Comparison of ENCODE assay signal across 10 cellular contexts in genomic region chr15:67914537-67915373, GRCh38.
DNase-seq lines count a peak whose midpoint lies in the region; ATAC-seq, FAIRE-seq and TF ChIP-seq lines count a peak whose summit lies in the region.
"Had no signal": no experiment of that assay in that cellular context is flagged by ENCODE, and none has a peak within 500 bp of the region (broad histone marks: within the 10 kb centered on the region; RNA-seq: fewer than 3 reads in every experiment).

No MANE protein-coding gene starts in this region.

- TF ChIP-seq CTCF in astrocyte of the spinal cord (IDR thresholded peaks at IDR 0.05; ENCODE audit: low read depth, low read length) (no peak), left lung (IDR thresholded peaks at IDR 0.05) (no peak), testis (IDR thresholded peaks at IDR 0.05) (no peak)

- TF ChIP-seq POLR2A in testis (IDR thresholded peaks at IDR 0.05), result no peak

- H3K4me1 Mint-ChIP-seq in activated T-helper 2 cell treated with anti-CD3 and anti-CD28 coated beads, Interferon-gamma antibody, Interleukin-2, Interleukin-4, amounts not matched to agents 10 μg/mL and 5 μg/mL and 100 μg/mL, durations not matched to agents 14 hours and 24 hours and 36 hours (ENCODE audit: low read depth), result no peaks in the 10 kb centered on the region

- intact Hi-C loops in left lung (cut with DNase I) (no loop called here), testis (cut with DNase I; ENCODE audit: low total_unique reads) (no loop called here)
- intact Hi-C loops in activated T-helper 2 cell treated with anti-CD3 and anti-CD28 coated beads, Interferon-gamma antibody, Interleukin-2, Interleukin-4, amounts not matched to agents 10 μg/mL and 5 μg/mL and 100 μg/mL, durations not matched to agents 14 hours and 24 hours and 36 hours (cut with micrococcal nuclease), result no loop called here

- FAIRE-seq in HTR-8/SVneo (lab: Jason Lieb, UNC), result no peak

- no peak overlapping the region for H3K27ac Mint-ChIP-seq in activated T-helper 2 cell treated with anti-CD3 and anti-CD28 coated beads, Interferon-gamma antibody, Interleukin-2, Interleukin-4, amounts not matched to agents 10 μg/mL and 5 μg/mL and 100 μg/mL, durations not matched to agents 14 hours and 24 hours and 36 hours

- H3K27me3 ChIP-seq in left lung, result no peaks in the 10 kb centered on the region
- no peaks in the 10 kb centered on the region for H3K27me3 ChIP-seq in testis

- WGBS in testis, 2 donors, result 37 to 38% methylated on average over 6 of the region's 6 CpGs

- in situ Hi-C loops in astrocyte of the spinal cord (cut with HindIII; ENCODE audit: low sequenced_read_pairs), result no loop called here

- H3K9me3 Mint-ChIP-seq in activated T-helper 2 cell treated with anti-CD3 and anti-CD28 coated beads, Interferon-gamma antibody, Interleukin-2, Interleukin-4, amounts not matched to agents 10 μg/mL and 5 μg/mL and 100 μg/mL, durations not matched to agents 14 hours and 24 hours and 36 hours, result peaks cover 3% of the 10 kb centered on the region

- ATAC-seq in left lung, result peak; percentile 84
- ATAC-seq in GM21786 (IDR thresholded peaks at IDR 0.05; ENCODE audit: unreplicated experiment), result no peak

- H3K27ac ChIP-seq in left lung (peak overlapping the region; percentile 64 to 86), testis (peak overlapping the region; percentile 50 to 84)

- H3K9me3 ChIP-seq in left lung, result peaks cover 3 to 18% of the 10 kb centered on the region in 2 donors
- H3K9me3 ChIP-seq in testis, result no peaks in the 10 kb centered on the region

- no peaks in the 10 kb centered on the region for H3K36me3 ChIP-seq in left lung
- no peaks in the 10 kb centered on the region for H3K36me3 ChIP-seq in testis (ENCODE audit: low read depth, missing control alignments)

- H3K4me3 ChIP-seq in astrocyte of the spinal cord (ENCODE audit: low read depth, low read length) (no peak overlapping the region), left lung (no peak overlapping the region), testis (no peak overlapping the region)

- H3K27me3 Mint-ChIP-seq in activated T-helper 2 cell treated with anti-CD3 and anti-CD28 coated beads, Interferon-gamma antibody, Interleukin-2, Interleukin-4, amounts not matched to agents 10 μg/mL and 5 μg/mL and 100 μg/mL, durations not matched to agents 14 hours and 24 hours and 36 hours (ENCODE audit: low read depth), result peaks cover 4% of the 10 kb centered on the region

- DNase-seq in NCI-H1105 (lab: John Stamatoyannopoulos, UW) (peak; percentile 35), astrocyte of the spinal cord (ENCODE audit: low read depth, low spot score) (peak; percentile 70), left lung (peak; percentile 53 to 72), testis (peak; percentile 72), HTR-8/SVneo (ENCODE audit: insufficient read length, low spot score) (no peak), NCI-H524 (lab: John Stamatoyannopoulos, UW) (no peak)
- no peak for DNase-seq in activated T-helper 2 cell treated with anti-CD3 and anti-CD28 coated beads, Interferon-gamma antibody, Interleukin-2, Interleukin-4, amounts not matched to agents 10 μg/mL and 5 μg/mL and 100 μg/mL, durations not matched to agents 14 hours and 24 hours and 36 hours (ENCODE audit: low spot score)
- DNase-seq: activated CD4-positive, alpha-beta T cell treated with anti-CD3 and anti-CD28 coated beads for 1 hour; HCEC 1CT had no signal

- peaks cover 6 to 15% of the 10 kb centered on the region in 2 donors for H3K4me1 ChIP-seq in left lung
- peaks cover 20% of the 10 kb centered on the region for H3K4me1 ChIP-seq in testis

- H3K36me3 Mint-ChIP-seq in activated T-helper 2 cell treated with anti-CD3 and anti-CD28 coated beads, Interferon-gamma antibody, Interleukin-2, Interleukin-4, amounts not matched to agents 10 μg/mL and 5 μg/mL and 100 μg/mL, durations not matched to agents 14 hours and 24 hours and 36 hours (ENCODE audit: low read depth), result no peaks in the 10 kb centered on the region

- no peak overlapping the region for H3K4me3 Mint-ChIP-seq in activated T-helper 2 cell treated with anti-CD3 and anti-CD28 coated beads, Interferon-gamma antibody, Interleukin-2, Interleukin-4, amounts not matched to agents 10 μg/mL and 5 μg/mL and 100 μg/mL, durations not matched to agents 14 hours and 24 hours and 36 hours (ENCODE audit: low read depth)

Comparison
In these comparisons a context has a peak if more than half of its experiments do, and no peak if none do; other contexts are left out.
1. DNase-seq: peak in NCI-H1105 (single experiment), astrocyte of the spinal cord (single experiment), left lung (2 of 2) and testis (single experiment); none in HTR-8/SVneo (single experiment), NCI-H524 (0 of 2) and activated T-helper 2 cell treated with anti-CD3 and anti-CD28 coated beads, Interferon-gamma antibody, Interleukin-2, Interleukin-4, amounts not matched to agents 10 μg/mL and 5 μg/mL and 100 μg/mL, durations not matched to agents 14 hours and 24 hours and 36 hours (single experiment).